2 cellular contexts compared by ENCODE assay signal in the genomic region with DNA sequence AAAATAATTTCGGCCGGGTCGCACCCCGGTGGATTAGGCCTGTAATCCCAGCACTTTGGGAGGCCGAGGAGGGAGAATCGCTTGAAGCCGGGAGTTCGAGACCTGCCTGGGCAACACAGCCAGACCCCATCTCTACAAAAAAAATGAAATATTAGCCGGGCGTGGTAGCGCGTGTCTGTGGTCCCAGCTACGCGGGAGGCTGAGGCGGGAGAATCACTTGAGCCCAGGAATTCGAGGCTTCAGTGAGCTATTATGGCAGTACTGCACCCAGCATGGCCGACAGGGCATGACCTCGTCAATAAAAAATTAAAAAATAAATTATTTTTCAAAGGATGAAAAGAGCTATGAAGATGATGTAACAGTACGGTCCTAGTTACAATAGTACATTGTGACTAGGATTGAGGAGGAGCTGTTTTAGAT.
TF ChIP-seq lines count a peak whose summit lies in the region.

No MANE protein-coding gene starts in this region.

TF ChIP-seq in GM23338, 12 proteins besides CTCF, POLR2A, EP300 and RAD21:
- TF ChIP-seq, protein P1, sequence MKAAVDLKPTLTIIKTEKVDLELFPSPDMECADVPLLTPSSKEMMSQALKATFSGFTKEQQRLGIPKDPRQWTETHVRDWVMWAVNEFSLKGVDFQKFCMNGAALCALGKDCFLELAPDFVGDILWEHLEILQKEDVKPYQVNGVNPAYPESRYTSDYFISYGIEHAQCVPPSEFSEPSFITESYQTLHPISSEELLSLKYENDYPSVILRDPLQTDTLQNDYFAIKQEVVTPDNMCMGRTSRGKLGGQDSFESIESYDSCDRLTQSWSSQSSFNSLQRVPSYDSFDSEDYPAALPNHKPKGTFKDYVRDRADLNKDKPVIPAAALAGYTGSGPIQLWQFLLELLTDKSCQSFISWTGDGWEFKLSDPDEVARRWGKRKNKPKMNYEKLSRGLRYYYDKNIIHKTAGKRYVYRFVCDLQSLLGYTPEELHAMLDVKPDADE (IDR thresholded peaks at IDR 0.05) = no peak
- TF ChIP-seq CREB1 (CRISPR knock-in tag; IDR thresholded peaks at IDR 0.05; ENCODE audit: low read depth) = no peak
- no peak for TF ChIP-seq STAT1 (IDR thresholded peaks at IDR 0.05; ENCODE audit: unreplicated experiment)
- no peak for TF ChIP-seq NANOG (IDR thresholded peaks at IDR 0.05; ENCODE audit: borderline replicate concordance)
- no peak for TF ChIP-seq JUNB (IDR thresholded peaks at IDR 0.05; ENCODE audit: unreplicated experiment)

TF ChIP-seq in SK-N-SH, 30 proteins besides CTCF, POLR2A, EP300 and RAD21:
- TF ChIP-seq FOSL2 (IDR thresholded peaks at IDR 0.05; ENCODE audit: borderline replicate concordance, low read depth) = no peak
- no peak for TF ChIP-seq NFIC (IDR thresholded peaks at IDR 0.05; ENCODE audit: borderline replicate concordance)
- TF ChIP-seq MEF2A (IDR thresholded peaks at IDR 0.05; ENCODE audit: borderline replicate concordance, low read depth) = no peak
